In genomic region chr1:28338897-28339296, GRCh38 we compare ENCODE assay signal across 1 cellular context.
TF ChIP-seq lines count a peak whose summit lies in the region.

No MANE protein-coding gene starts in this region.

TF ChIP-seq in HEK293, 187 proteins besides CTCF, POLR2A, EP300 and RAD21 (continued from another document):
- TF ChIP-seq, protein P1, sequence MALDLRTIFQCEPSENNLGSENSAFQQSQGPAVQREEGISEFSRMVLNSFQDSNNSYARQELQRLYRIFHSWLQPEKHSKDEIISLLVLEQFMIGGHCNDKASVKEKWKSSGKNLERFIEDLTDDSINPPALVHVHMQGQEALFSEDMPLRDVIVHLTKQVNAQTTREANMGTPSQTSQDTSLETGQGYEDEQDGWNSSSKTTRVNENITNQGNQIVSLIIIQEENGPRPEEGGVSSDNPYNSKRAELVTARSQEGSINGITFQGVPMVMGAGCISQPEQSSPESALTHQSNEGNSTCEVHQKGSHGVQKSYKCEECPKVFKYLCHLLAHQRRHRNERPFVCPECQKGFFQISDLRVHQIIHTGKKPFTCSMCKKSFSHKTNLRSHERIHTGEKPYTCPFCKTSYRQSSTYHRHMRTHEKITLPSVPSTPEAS (tag by site-specific recombination; IDR thresholded peaks at IDR 0.05): no peak
TF ChIP-seq in HEK293: peak in this region for 1.
